In genomic region chr3:165201964-165202363, GRCh38 we compare ENCODE assay signal across 8 cellular contexts. TPM values are rescaled to one million over a fixed set of nuclear protein-coding genes. Genes with fewer than 3 reads are reported as not detected.
"Had no signal": no experiment of that assay in that cellular context is flagged by ENCODE, and none has a peak within 500 bp of the region (broad histone marks: within the 10 kb centered on the region; RNA-seq: fewer than 3 reads in every experiment).

No MANE protein-coding gene starts in this region.

- DNase-seq: GDM1, GF-D8 had no signal

- FAIRE-seq: G401.6, GM12891, GM12892, GM18507, GM19239 had no signal

RNA-seq across cellular contexts. Expression of gene SLITRK3, which starts 5.8 kb away (rescaled TPM):
- total RNA-seq: G401 had no signal
